Comparison of ENCODE assay signal across 1 cellular context in the genomic region with DNA sequence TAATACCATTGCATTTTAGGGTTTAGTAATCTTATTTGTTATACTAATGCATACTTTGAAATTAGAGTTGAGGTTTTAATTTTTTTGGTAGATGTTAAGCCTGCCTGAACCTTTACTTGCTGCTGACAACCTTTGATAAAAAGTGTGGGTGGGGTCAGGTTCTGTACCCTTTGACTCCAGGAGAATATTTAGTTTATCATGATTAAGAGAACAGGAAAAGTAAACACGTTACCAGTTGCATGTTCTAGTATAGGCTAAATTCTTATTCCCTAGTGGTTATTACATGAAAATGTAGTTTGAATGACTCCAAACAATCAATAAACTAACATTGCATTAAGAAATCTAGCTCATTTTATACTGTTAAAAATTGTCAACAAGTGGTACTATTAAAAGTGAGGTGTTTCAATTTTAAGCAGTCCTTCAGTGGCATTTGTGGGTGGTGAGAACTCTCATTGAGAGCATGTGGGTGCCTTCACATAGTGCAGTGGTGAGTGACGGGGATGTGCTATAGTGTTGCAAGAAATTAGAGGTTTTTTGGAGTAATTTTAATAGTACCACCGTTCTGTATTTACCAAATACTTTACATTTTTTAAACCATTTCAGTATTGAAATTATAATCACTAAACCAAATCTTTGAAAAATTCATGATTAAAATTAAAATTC.
A peak's percentile ranks its signal among the peaks of the same experiment; 100 is the strongest.
TF ChIP-seq lines count a peak whose summit lies in the region.

No MANE protein-coding gene starts in this region.

TF ChIP-seq in liver, 16 proteins besides CTCF, POLR2A, EP300 and RAD21 (continued from another document):
- TF ChIP-seq, protein P1, sequence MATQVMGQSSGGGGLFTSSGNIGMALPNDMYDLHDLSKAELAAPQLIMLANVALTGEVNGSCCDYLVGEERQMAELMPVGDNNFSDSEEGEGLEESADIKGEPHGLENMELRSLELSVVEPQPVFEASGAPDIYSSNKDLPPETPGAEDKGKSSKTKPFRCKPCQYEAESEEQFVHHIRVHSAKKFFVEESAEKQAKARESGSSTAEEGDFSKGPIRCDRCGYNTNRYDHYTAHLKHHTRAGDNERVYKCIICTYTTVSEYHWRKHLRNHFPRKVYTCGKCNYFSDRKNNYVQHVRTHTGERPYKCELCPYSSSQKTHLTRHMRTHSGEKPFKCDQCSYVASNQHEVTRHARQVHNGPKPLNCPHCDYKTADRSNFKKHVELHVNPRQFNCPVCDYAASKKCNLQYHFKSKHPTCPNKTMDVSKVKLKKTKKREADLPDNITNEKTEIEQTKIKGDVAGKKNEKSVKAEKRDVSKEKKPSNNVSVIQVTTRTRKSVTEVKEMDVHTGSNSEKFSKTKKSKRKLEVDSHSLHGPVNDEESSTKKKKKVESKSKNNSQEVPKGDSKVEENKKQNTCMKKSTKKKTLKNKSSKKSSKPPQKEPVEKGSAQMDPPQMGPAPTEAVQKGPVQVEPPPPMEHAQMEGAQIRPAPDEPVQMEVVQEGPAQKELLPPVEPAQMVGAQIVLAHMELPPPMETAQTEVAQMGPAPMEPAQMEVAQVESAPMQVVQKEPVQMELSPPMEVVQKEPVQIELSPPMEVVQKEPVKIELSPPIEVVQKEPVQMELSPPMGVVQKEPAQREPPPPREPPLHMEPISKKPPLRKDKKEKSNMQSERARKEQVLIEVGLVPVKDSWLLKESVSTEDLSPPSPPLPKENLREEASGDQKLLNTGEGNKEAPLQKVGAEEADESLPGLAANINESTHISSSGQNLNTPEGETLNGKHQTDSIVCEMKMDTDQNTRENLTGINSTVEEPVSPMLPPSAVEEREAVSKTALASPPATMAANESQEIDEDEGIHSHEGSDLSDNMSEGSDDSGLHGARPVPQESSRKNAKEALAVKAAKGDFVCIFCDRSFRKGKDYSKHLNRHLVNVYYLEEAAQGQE (IDR thresholded peaks at IDR 0.05) = no peak
- TF ChIP-seq HNF4G (IDR thresholded peaks at IDR 0.05) (no peak), FOXA2 (IDR thresholded peaks at IDR 0.05) (peak; percentile 64), FOXA1 (IDR thresholded peaks at IDR 0.05) (peak; percentile 10), RXRA (IDR thresholded peaks at IDR 0.05) (peak in 1 of 2 donors; percentile 53), SP1 (IDR thresholded peaks at IDR 0.05) (peak; percentile 7), TAF1 (conservative IDR thresholded peaks at IDR 0.05) (no peak), EGR1 (IDR thresholded peaks at IDR 0.05; ENCODE audit: low read depth in 2 of 2) (no peak), GABPA (IDR thresholded peaks at IDR 0.05 in 1 of 2, conservative IDR thresholded peaks at IDR 0.05 in 1 of 2) (no peak), HNF4A (conservative IDR thresholded peaks at IDR 0.05) (peak; percentile 33 to 57), JUND (IDR thresholded peaks at IDR 0.05) (no peak)
- TF ChIP-seq, protein P2, sequence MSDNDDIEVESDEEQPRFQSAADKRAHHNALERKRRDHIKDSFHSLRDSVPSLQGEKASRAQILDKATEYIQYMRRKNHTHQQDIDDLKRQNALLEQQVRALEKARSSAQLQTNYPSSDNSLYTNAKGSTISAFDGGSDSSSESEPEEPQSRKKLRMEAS (IDR thresholded peaks at IDR 0.05) = peak; percentile 33
- TF ChIP-seq, protein P3, sequence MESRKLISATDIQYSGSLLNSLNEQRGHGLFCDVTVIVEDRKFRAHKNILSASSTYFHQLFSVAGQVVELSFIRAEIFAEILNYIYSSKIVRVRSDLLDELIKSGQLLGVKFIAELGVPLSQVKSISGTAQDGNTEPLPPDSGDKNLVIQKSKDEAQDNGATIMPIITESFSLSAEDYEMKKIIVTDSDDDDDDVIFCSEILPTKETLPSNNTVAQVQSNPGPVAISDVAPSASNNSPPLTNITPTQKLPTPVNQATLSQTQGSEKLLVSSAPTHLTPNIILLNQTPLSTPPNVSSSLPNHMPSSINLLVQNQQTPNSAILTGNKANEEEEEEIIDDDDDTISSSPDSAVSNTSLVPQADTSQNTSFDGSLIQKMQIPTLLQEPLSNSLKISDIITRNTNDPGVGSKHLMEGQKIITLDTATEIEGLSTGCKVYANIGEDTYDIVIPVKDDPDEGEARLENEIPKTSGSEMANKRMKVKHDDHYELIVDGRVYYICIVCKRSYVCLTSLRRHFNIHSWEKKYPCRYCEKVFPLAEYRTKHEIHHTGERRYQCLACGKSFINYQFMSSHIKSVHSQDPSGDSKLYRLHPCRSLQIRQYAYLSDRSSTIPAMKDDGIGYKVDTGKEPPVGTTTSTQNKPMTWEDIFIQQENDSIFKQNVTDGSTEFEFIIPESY (IDR thresholded peaks at IDR 0.05) = no peak
- TF ChIP-seq, protein P4, sequence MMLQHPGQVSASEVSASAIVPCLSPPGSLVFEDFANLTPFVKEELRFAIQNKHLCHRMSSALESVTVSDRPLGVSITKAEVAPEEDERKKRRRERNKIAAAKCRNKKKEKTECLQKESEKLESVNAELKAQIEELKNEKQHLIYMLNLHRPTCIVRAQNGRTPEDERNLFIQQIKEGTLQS (IDR thresholded peaks at IDR 0.05) = no peak
TF ChIP-seq in liver: peak in this region for 6.
